ENCODE assay signal across 8 cellular contexts in genomic region chr11:123478352-123478986, GRCh38. TPM values are rescaled to one million over a fixed set of nuclear protein-coding genes. Genes with fewer than 3 reads are reported as not detected.
DNase-seq lines count a peak whose midpoint lies in the region; ATAC-seq and TF ChIP-seq lines count a peak whose summit lies in the region.

No MANE protein-coding gene starts in this region.

- H3K9me3 Mint-ChIP-seq in CD8-positive, alpha-beta T cell, result no peaks in the 10 kb centered on the region
- H3K9me3 Mint-ChIP-seq in activated CD8-positive, alpha-beta T cell treated with anti-CD3 and anti-CD28 coated beads for 36 hours, result no peaks in the 10 kb centered on the region
- H3K9me3 Mint-ChIP-seq in naive thymus-derived CD4-positive, alpha-beta T cell, result no peaks in the 10 kb centered on the region

- ATAC-seq in CD8-positive, alpha-beta T cell, result peak; percentile 37
- ATAC-seq in activated CD8-positive, alpha-beta T cell treated with anti-CD3 and anti-CD28 coated beads for 36 hours, result peak; percentile 35
- peak; percentile 64 for ATAC-seq in naive thymus-derived CD4-positive, alpha-beta T cell
- no peak for ATAC-seq in HG03439 (IDR thresholded peaks at IDR 0.05; ENCODE audit: unreplicated experiment)

- no peak overlapping the region for H3K27ac Mint-ChIP-seq in CD8-positive, alpha-beta T cell
- peak overlapping the region; percentile 14 for H3K27ac Mint-ChIP-seq in activated CD8-positive, alpha-beta T cell treated with anti-CD3 and anti-CD28 coated beads for 36 hours
- H3K27ac Mint-ChIP-seq in naive thymus-derived CD4-positive, alpha-beta T cell, result peak overlapping the region in 1 of 9 donors; percentile 30

- intact Hi-C loops in CD8-positive, alpha-beta T cell (cut with DNase I, micrococcal nuclease), result loop anchor here (1.0 to 10.0 kb wide), 4 partner anchors 47 to 364 kb away; no protein-coding TSS in a partner anchor
- intact Hi-C loops in activated CD8-positive, alpha-beta T cell treated with anti-CD3 and anti-CD28 coated beads for 36 hours (cut with micrococcal nuclease), result loop anchor here (1.0 kb wide), 2 partner anchors 71 to 176 kb away; no protein-coding TSS in a partner anchor
- intact Hi-C loops in naive thymus-derived CD4-positive, alpha-beta T cell (cut with micrococcal nuclease), result loop anchor here (1.0 to 5.0 kb wide), 8 partner anchors 24 to 368 kb away; partner anchors contain the start of gene GRAMD1B (in 2 of the 2)
- intact Hi-C loops in uterus (cut with DNase I; ENCODE audit: low total_unique reads), result no loop called here

- CTCF ChIA-PET in CD8-positive, alpha-beta T cell (lab: Charles Lee), result interaction anchor here (0.6 to 9.9 kb wide), 32 partner anchors 9 to 769 kb away, joined by 3 to 251 read pairs (median 4); no protein-coding TSS in a partner anchor
- CTCF ChIA-PET in HEK293T (lab: Yijun Ruan, JAX), result interaction anchor here (0.7 to 2.0 kb wide), 8 partner anchors 8 to 102 kb away, joined by 3 to 31 read pairs (median 4); no protein-coding TSS in a partner anchor
- CTCF ChIA-PET in activated CD8-positive, alpha-beta T cell treated with anti-CD3 and anti-CD28 coated beads for 36 hours (lab: Charles Lee), result interaction anchor here (0.6 to 7.8 kb wide), 46 partner anchors 10 to 367 kb away, joined by 3 to 178 read pairs (median 4); partner anchors contain the start of gene GRAMD1B
- CTCF ChIA-PET in naive thymus-derived CD4-positive, alpha-beta T cell (lab: Charles Lee), result interaction anchor here (0.8 to 7.1 kb wide), 9 partner anchors 14 to 177 kb away, joined by 3 to 190 read pairs (median 5); no protein-coding TSS in a partner anchor

- H3K36me3 Mint-ChIP-seq in CD8-positive, alpha-beta T cell, result no peaks in the 10 kb centered on the region
- peaks cover 4% of the 10 kb centered on the region for H3K36me3 Mint-ChIP-seq in activated CD8-positive, alpha-beta T cell treated with anti-CD3 and anti-CD28 coated beads for 36 hours (ENCODE audit: low read depth)
- H3K36me3 Mint-ChIP-seq in naive thymus-derived CD4-positive, alpha-beta T cell, result peaks cover 0 to 8% (median 0%) of the 10 kb centered on the region in 5 donors

- POLR2A ChIA-PET in CD8-positive, alpha-beta T cell (lab: Charles Lee), result interaction anchor here (1.0 kb wide), 1 partner anchor 71 kb away, joined by 16 read pairs; no protein-coding TSS in a partner anchor
- POLR2A ChIA-PET in HEK293T (lab: Yijun Ruan, JAX), result no interaction called here
- POLR2A ChIA-PET in activated CD8-positive, alpha-beta T cell treated with anti-CD3 and anti-CD28 coated beads for 36 hours (lab: Charles Lee), result interaction anchor here (0.6 to 1.2 kb wide), 2 partner anchors 51 to 144 kb away, joined by 4 to 6 read pairs; no protein-coding TSS in a partner anchor
- POLR2A ChIA-PET in naive thymus-derived CD4-positive, alpha-beta T cell (lab: Charles Lee), result interaction anchor here (1.5 kb wide), 1 partner anchor 71 kb away, joined by 8 read pairs; no protein-coding TSS in a partner anchor

- no peaks in the 10 kb centered on the region for H3K36me3 ChIP-seq in CD8-positive, alpha-beta T cell (ENCODE audit: insufficient read depth, low read length)
- H3K36me3 ChIP-seq in naive thymus-derived CD4-positive, alpha-beta T cell (ENCODE audit: control insufficient read depth in 2 of 3, insufficient read depth in 3 of 3, low read length in 3 of 3), result no peaks in the 10 kb centered on the region
- no peaks in the 10 kb centered on the region for H3K36me3 ChIP-seq in uterus

- H3K27me3 Mint-ChIP-seq in CD8-positive, alpha-beta T cell (ENCODE audit: low read depth), result no peaks in the 10 kb centered on the region
- no peaks in the 10 kb centered on the region for H3K27me3 Mint-ChIP-seq in activated CD8-positive, alpha-beta T cell treated with anti-CD3 and anti-CD28 coated beads for 36 hours
- no peaks in the 10 kb centered on the region for H3K27me3 Mint-ChIP-seq in naive thymus-derived CD4-positive, alpha-beta T cell

- H3K27me3 ChIP-seq in CD8-positive, alpha-beta T cell (ENCODE audit: insufficient read depth, low read length), result no peaks in the 10 kb centered on the region
- H3K27me3 ChIP-seq in naive thymus-derived CD4-positive, alpha-beta T cell (ENCODE audit: control insufficient read depth in 2 of 2, insufficient read depth in 2 of 2, low read length in 2 of 2), result no peaks in the 10 kb centered on the region
- H3K27me3 ChIP-seq in uterus, result no peaks in the 10 kb centered on the region

- peak in 3 of 7 experiments; percentile 12 to 59 (median 16) for DNase-seq in CD8-positive, alpha-beta T cell
- DNase-seq in HEK293T (ENCODE audit: extremely low spot score), result peak; percentile 80
- peak; percentile 97 to 98 for DNase-seq in NCI-H526 (lab: John Stamatoyannopoulos, UW)
- peak; percentile 25 for DNase-seq in activated CD8-positive, alpha-beta T cell treated with anti-CD3 and anti-CD28 coated beads for 36 hours
- DNase-seq in fibroblast of gingiva (ENCODE audit: low read depth), result peak; percentile 71
- DNase-seq in naive thymus-derived CD4-positive, alpha-beta T cell, result peak in 7 of 9 donors; percentile 27 to 61 (median 50)
- DNase-seq in uterus, result peak; percentile 25 to 45

- no peak overlapping the region for H3K27ac ChIP-seq in CD8-positive, alpha-beta T cell (ENCODE audit: low read depth, low read length)
- H3K27ac ChIP-seq in naive thymus-derived CD4-positive, alpha-beta T cell (ENCODE audit: low read depth, low read length), result no peak overlapping the region
- H3K27ac ChIP-seq in uterus, result no peak overlapping the region

- no peaks in the 10 kb centered on the region for H3K4me1 ChIP-seq in CD8-positive, alpha-beta T cell (ENCODE audit: insufficient read depth, low read length)
- H3K4me1 ChIP-seq in naive thymus-derived CD4-positive, alpha-beta T cell (ENCODE audit: control insufficient read depth in 2 of 2, insufficient read depth in 2 of 2, low read length in 2 of 2), result no peaks in the 10 kb centered on the region
- H3K4me1 ChIP-seq in uterus, result no peaks in the 10 kb centered on the region

- no peak overlapping the region for H3K4me3 ChIP-seq in CD8-positive, alpha-beta T cell (ENCODE audit: low read depth, low read length)
- no peak overlapping the region for H3K4me3 ChIP-seq in naive thymus-derived CD4-positive, alpha-beta T cell (ENCODE audit: low read length)
- H3K4me3 ChIP-seq in uterus, result no peak overlapping the region

- no peaks in the 10 kb centered on the region for H3K9me3 ChIP-seq in CD8-positive, alpha-beta T cell (ENCODE audit: low read length)
- no peaks in the 10 kb centered on the region for H3K9me3 ChIP-seq in naive thymus-derived CD4-positive, alpha-beta T cell (ENCODE audit: control insufficient read depth in 2 of 3, low read length in 3 of 3)
- H3K9me3 ChIP-seq in uterus, result no peaks in the 10 kb centered on the region

- H3K4me1 Mint-ChIP-seq in CD8-positive, alpha-beta T cell (ENCODE audit: low read depth), result peaks cover 18% of the 10 kb centered on the region
- peaks cover 42% of the 10 kb centered on the region for H3K4me1 Mint-ChIP-seq in activated CD8-positive, alpha-beta T cell treated with anti-CD3 and anti-CD28 coated beads for 36 hours (ENCODE audit: low read depth)
- peaks cover 0 to 59% (median 5%) of the 10 kb centered on the region in 7 donors for H3K4me1 Mint-ChIP-seq in naive thymus-derived CD4-positive, alpha-beta T cell

- peak overlapping the region; percentile 13 for H3K4me3 Mint-ChIP-seq in CD8-positive, alpha-beta T cell
- peak overlapping the region; percentile 7 for H3K4me3 Mint-ChIP-seq in activated CD8-positive, alpha-beta T cell treated with anti-CD3 and anti-CD28 coated beads for 36 hours
- peak overlapping the region in 1 of 10 donors; percentile 39 for H3K4me3 Mint-ChIP-seq in naive thymus-derived CD4-positive, alpha-beta T cell

- no peak for TF ChIP-seq POLR2A in uterus (IDR thresholded peaks at IDR 0.05)

- peak; percentile 93 for TF ChIP-seq CTCF in CD8-positive, alpha-beta T cell (IDR thresholded peaks at IDR 0.05)
- peak; percentile 86 for TF ChIP-seq CTCF in activated CD8-positive, alpha-beta T cell treated with anti-CD3 and anti-CD28 coated beads for 36 hours (IDR thresholded peaks at IDR 0.05)
- peak; percentile 64 to 74 (median 69) for TF ChIP-seq CTCF in uterus (IDR thresholded peaks at IDR 0.05)

TF ChIP-seq in HEK293T, 16 proteins besides CTCF, POLR2A, EP300 and RAD21:
- TF ChIP-seq LEF1 (IDR thresholded peaks at IDR 0.05; ENCODE audit: borderline replicate concordance) (no peak), SUZ12 (IDR thresholded peaks at IDR 0.05) (no peak), ARNT (IDR thresholded peaks at IDR 0.05) (no peak), ELF4 (IDR thresholded peaks at IDR 0.05) (peak; percentile 41), ZNF384 (IDR thresholded peaks at IDR 0.05) (no peak), SP1 (IDR thresholded peaks at IDR 0.05) (no peak), FOXM1 (IDR thresholded peaks at IDR 0.05; ENCODE audit: borderline replicate concordance) (no peak)

RNA-seq across cellular contexts. Expression of gene GRAMD1B, which starts 48.4 kb away (rescaled TPM):
- 10 to 100 TPM; 18.6 to 20.7 TPM for total RNA-seq in CD8-positive, alpha-beta T cell
- total RNA-seq in activated CD8-positive, alpha-beta T cell treated with anti-CD3 and anti-CD28 coated beads for 36 hours, result 10 to 100 TPM; 15.4 to 16.2 TPM
- total RNA-seq in naive thymus-derived CD4-positive, alpha-beta T cell, result 10 to 100 TPM in 4 of 5 experiments, 1 to 10 TPM in 1; 9.7 to 88.9 (median 14.0) TPM
- polyA plus RNA-seq in naive thymus-derived CD4-positive, alpha-beta T cell, result 1 to 10 TPM; 1.7 to 2.3 TPM
- 1 to 10 TPM in 3 of 4 donors, under 1 TPM in 1; under 0.01 to 6.5 (median 3.7) TPM for total RNA-seq in uterus
